Comparison of ENCODE assay signal across 9 cellular contexts in the genomic region with DNA sequence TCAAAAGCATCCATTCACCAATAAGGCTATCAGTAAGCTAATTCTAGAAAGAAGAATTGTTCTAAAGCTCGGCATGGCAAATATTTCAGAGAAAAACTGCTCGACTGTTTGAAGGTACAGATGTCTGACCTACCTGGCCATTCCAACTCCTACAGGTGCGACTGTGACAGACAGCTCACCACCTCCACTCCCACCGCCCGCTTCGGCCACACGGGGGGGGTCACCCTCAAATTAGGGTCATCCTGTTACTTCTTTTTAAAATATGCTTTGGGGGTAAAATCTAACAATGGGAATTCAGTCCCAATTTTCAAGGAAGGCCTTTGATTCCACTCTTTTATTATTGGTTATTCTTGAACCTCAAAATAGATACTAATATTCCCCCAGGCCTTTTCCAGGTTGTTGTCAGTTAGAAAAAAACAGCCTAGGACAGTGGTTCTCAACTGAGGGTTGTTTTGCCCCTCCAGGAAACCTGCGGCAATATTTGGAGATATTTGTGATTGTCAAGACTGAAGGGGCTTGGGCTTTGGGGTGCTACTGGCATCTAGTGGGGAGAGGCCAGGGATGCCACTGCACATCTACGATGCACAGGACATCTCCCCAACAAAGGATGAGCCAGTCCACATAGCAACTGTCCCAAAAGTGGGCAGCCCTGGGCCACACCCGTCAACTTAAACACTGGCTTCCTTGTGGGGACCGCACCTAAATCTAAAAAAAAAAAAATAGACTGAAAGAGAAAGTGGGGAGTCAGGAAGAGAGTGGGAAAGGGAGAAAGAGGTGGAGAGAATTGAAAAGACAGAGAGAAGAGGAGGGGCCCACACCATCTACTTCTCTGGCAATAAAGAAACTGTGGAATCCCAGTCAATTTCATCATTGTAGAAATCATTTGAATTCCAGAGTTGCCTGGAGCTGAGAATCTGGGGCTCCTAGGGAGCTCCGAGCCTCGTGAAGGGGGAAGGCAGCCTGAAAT.
DNase-seq lines count a peak whose midpoint lies in the region; ATAC-seq, FAIRE-seq and TF ChIP-seq lines count a peak whose summit lies in the region.
"Had no signal": no experiment of that assay in that cellular context is flagged by ENCODE, and none has a peak within 500 bp of the region (broad histone marks: within the 10 kb centered on the region; RNA-seq: fewer than 3 reads in every experiment).

No MANE protein-coding gene starts in this region.

- H3F3A ChIP-seq in SK-N-SH (replicated peaks; ENCODE audit: insufficient read depth), result no peaks in the 10 kb centered on the region

- H2AFZ ChIP-seq in SK-N-SH (ENCODE audit: low read depth), result no peak overlapping the region

- no peak for FAIRE-seq in small intestine (lab: Jason Lieb, UNC)

- CTCF ChIA-PET in SK-N-SH (lab: Yijun Ruan, JAX), result no interaction called here

- H3K9ac ChIP-seq in SK-N-SH (no peak overlapping the region), subcutaneous abdominal adipose tissue (ENCODE audit: low read length in 5 of 5) (peak overlapping the region in 1 of 5 donors; percentile 31)

- no peaks in the 10 kb centered on the region for H3K36me3 ChIP-seq in SK-N-SH (replicated peaks in 1 of 2; ENCODE audit: control insufficient read depth in 1 of 2, insufficient read depth in 2 of 2, low read length in 1 of 2)
- H3K36me3 ChIP-seq in subcutaneous abdominal adipose tissue (ENCODE audit: control insufficient read depth in 5 of 5, insufficient read depth in 5 of 5, low read length in 5 of 5), result no peaks in the 10 kb centered on the region
- H3K36me3 ChIP-seq in small intestine (ENCODE audit: control insufficient read depth in 2 of 2, insufficient read depth in 2 of 2, low read length in 2 of 2), result no peaks in the 10 kb centered on the region

- H3K4me1 ChIP-seq in SK-N-SH (ENCODE audit: control insufficient read depth in 1 of 2, insufficient read depth in 2 of 2, low read depth in 1 of 2, low read length in 1 of 2) (peaks cover 0 to 7% of the 10 kb centered on the region in 2 experiments; a peak in 1 of 4 replicates), subcutaneous abdominal adipose tissue (ENCODE audit: control insufficient read depth in 5 of 5, insufficient read depth in 5 of 5, low read length in 5 of 5) (peaks cover 3 to 35% (median 21%) of the 10 kb centered on the region in 5 donors), small intestine (ENCODE audit: control insufficient read depth in 2 of 2, insufficient read depth in 1 of 2, low read depth in 1 of 2, low read length in 1 of 2) (peaks cover 0 to 6% of the 10 kb centered on the region in 2 donors)

- no peak for TF ChIP-seq EP300 in SK-N-SH (IDR thresholded peaks at IDR 0.05; ENCODE audit: borderline replicate concordance in 1 of 2, low read depth in 1 of 2, low read length in 1 of 2)

- H3K4me3 ChIP-seq in SK-N-SH (ENCODE audit: low read depth in 2 of 2, low read length in 1 of 2), result no peak overlapping the region
- no peak overlapping the region for H3K4me3 ChIP-seq in epithelial cell of esophagus (ENCODE audit: low read length)
- H3K4me3 ChIP-seq in subcutaneous abdominal adipose tissue (ENCODE audit: low read depth in 1 of 5, low read length in 5 of 5), result peak overlapping the region; percentile 62 to 74 (median 63)
- no peak overlapping the region for H3K4me3 ChIP-seq in small intestine (ENCODE audit: low read depth in 1 of 2, low read length in 2 of 2)

- peak overlapping the region; percentile 76 for H3K4me2 ChIP-seq in SK-N-SH

- POLR2A ChIA-PET in SK-N-SH (lab: Yijun Ruan, JAX), result no interaction called here

- H3K9me2 ChIP-seq in SK-N-SH, result no peaks in the 10 kb centered on the region

- no peaks in the 10 kb centered on the region for H3K9me3 ChIP-seq in SK-N-SH
- no peaks in the 10 kb centered on the region for H3K9me3 ChIP-seq in subcutaneous abdominal adipose tissue (ENCODE audit: control insufficient read depth in 5 of 5, low read length in 5 of 5)
- H3K9me3 ChIP-seq in small intestine (ENCODE audit: control insufficient read depth, low read depth), result no peaks in the 10 kb centered on the region

- no peak for TF ChIP-seq CTCF in SK-N-SH (IDR thresholded peaks at IDR 0.05)
- peak; percentile 18 for TF ChIP-seq CTCF in epithelial cell of esophagus (IDR thresholded peaks at IDR 0.05; ENCODE audit: insufficient read depth, low read depth, low read length, missing control alignments)
- TF ChIP-seq CTCF in GM10266 (IDR thresholded peaks at IDR 0.05; ENCODE audit: control insufficient read depth, insufficient read depth, low read depth, missing control alignments), result no peak
- TF ChIP-seq CTCF in GM20000 (IDR thresholded peaks at IDR 0.05; ENCODE audit: extremely low read depth, missing control alignments), result no peak

- DNase-seq in SK-N-SH (no peak), activated T-cell treated with anti-CD3 and anti-CD28 coated beads for 4 hours (peak; percentile 36), epithelial cell of esophagus (ENCODE audit: low read depth) (no peak), GM10266 (ENCODE audit: extremely low spot score) (no peak), small intestine (no peak), GM20000 (ENCODE audit: low spot score) (no peak)
- DNase-seq: NCI-H226 had no signal

- TF ChIP-seq RAD21 in SK-N-SH (IDR thresholded peaks at IDR 0.05; ENCODE audit: low read length), result no peak

- H4K20me1 ChIP-seq in SK-N-SH (ENCODE audit: insufficient read depth), result no peaks in the 10 kb centered on the region

- 13% methylated on average over 13 of the region's 13 CpGs for WGBS in SK-N-SH (ENCODE audit: low lambda C conversion rate)
- 63 to 69% (median 65%) methylated on average over 13 of the region's 13 CpGs for WGBS in small intestine, 3 donors

- no peak for ATAC-seq in SK-N-SH treated with all-trans-retinoic acid at 6 μM for 48 hours

- H3K27ac ChIP-seq in SK-N-SH (ENCODE audit: low read depth in 2 of 2, low read length in 1 of 2) (no peak overlapping the region), subcutaneous abdominal adipose tissue (ENCODE audit: low read depth, low read length) (no peak overlapping the region), small intestine (ENCODE audit: low read depth in 1 of 2, low read length in 1 of 2) (peak overlapping the region in 1 of 2 donors; percentile 24)

- H3K27me3 ChIP-seq in SK-N-SH (ENCODE audit: insufficient read depth) (peaks cover 97% of the 10 kb centered on the region), subcutaneous abdominal adipose tissue (ENCODE audit: control insufficient read depth in 5 of 5, insufficient read depth in 4 of 5, low read length in 5 of 5) (peaks cover 0 to 5% (median 0%) of the 10 kb centered on the region in 5 donors), small intestine (ENCODE audit: control insufficient read depth in 2 of 2, insufficient read depth in 2 of 2, low read length in 2 of 2) (no peaks in the 10 kb centered on the region)

- no peaks in the 10 kb centered on the region for H3K79me2 ChIP-seq in SK-N-SH (ENCODE audit: insufficient read depth)

TF ChIP-seq in SK-N-SH, 30 proteins besides CTCF, POLR2A, EP300 and RAD21 (continues in another document):
- TF ChIP-seq FOXJ3 (CRISPR knock-in tag; IDR thresholded peaks at IDR 0.05) (no peak), GABPA (IDR thresholded peaks at IDR 0.05; ENCODE audit: low read depth) (no peak), RCOR1 (IDR thresholded peaks at IDR 0.05; ENCODE audit: low read length) (no peak)

TF ChIP-seq in SK-N-SH treated with all-trans-retinoic acid at 6 μM for 48 hours, 23 proteins besides CTCF, POLR2A, EP300 and RAD21 (continues in another document):
- TF ChIP-seq, protein P1, sequence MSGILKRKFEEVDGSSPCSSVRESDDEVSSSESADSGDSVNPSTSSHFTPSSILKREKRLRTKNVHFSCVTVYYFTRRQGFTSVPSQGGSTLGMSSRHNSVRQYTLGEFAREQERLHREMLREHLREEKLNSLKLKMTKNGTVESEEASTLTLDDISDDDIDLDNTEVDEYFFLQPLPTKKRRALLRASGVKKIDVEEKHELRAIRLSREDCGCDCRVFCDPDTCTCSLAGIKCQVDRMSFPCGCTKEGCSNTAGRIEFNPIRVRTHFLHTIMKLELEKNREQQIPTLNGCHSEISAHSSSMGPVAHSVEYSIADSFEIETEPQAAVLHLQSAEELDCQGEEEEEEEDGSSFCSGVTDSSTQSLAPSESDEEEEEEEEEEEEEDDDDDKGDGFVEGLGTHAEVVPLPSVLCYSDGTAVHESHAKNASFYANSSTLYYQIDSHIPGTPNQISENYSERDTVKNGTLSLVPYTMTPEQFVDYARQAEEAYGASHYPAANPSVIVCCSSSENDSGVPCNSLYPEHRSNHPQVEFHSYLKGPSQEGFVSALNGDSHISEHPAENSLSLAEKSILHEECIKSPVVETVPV (CRISPR knock-in tag; IDR thresholded peaks at IDR 0.05), result no peak
- TF ChIP-seq TOX (CRISPR knock-in tag; IDR thresholded peaks at IDR 0.05; ENCODE audit: borderline replicate concordance), result no peak
- no peak for TF ChIP-seq GLIS3 (CRISPR knock-in tag; IDR thresholded peaks at IDR 0.05)
- TF ChIP-seq, protein P2, sequence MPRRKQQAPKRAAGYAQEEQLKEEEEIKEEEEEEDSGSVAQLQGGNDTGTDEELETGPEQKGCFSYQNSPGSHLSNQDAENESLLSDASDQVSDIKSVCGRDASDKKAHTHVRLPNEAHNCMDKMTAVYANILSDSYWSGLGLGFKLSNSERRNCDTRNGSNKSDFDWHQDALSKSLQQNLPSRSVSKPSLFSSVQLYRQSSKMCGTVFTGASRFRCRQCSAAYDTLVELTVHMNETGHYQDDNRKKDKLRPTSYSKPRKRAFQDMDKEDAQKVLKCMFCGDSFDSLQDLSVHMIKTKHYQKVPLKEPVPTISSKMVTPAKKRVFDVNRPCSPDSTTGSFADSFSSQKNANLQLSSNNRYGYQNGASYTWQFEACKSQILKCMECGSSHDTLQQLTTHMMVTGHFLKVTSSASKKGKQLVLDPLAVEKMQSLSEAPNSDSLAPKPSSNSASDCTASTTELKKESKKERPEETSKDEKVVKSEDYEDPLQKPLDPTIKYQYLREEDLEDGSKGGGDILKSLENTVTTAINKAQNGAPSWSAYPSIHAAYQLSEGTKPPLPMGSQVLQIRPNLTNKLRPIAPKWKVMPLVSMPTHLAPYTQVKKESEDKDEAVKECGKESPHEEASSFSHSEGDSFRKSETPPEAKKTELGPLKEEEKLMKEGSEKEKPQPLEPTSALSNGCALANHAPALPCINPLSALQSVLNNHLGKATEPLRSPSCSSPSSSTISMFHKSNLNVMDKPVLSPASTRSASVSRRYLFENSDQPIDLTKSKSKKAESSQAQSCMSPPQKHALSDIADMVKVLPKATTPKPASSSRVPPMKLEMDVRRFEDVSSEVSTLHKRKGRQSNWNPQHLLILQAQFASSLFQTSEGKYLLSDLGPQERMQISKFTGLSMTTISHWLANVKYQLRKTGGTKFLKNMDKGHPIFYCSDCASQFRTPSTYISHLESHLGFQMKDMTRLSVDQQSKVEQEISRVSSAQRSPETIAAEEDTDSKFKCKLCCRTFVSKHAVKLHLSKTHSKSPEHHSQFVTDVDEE (CRISPR knock-in tag; IDR thresholded peaks at IDR 0.05), result no peak
- no peak for TF ChIP-seq ESRRG (CRISPR knock-in tag; IDR thresholded peaks at IDR 0.05)
- TF ChIP-seq ARNTL (CRISPR knock-in tag; IDR thresholded peaks at IDR 0.05; ENCODE audit: borderline replicate concordance, low read depth), result no peak

Comparison
In these comparisons a context has a peak if more than half of its experiments do, and no peak if none do; other contexts are left out.
1. H3K4me3 ChIP-seq: peak in subcutaneous abdominal adipose tissue (5 of 5); none in SK-N-SH (0 of 2), epithelial cell of esophagus (single experiment) and small intestine (0 of 2).